ENCODE assay signal across 1 cellular context in genomic region chr2:135059577-135059976, GRCh38.
TF ChIP-seq lines count a peak whose summit lies in the region.

No MANE protein-coding gene starts in this region.

TF ChIP-seq in GM12878, 131 proteins besides CTCF, POLR2A, EP300 and RAD21:
- no peak for TF ChIP-seq E4F1 (IDR thresholded peaks at IDR 0.05; ENCODE audit: borderline replicate concordance, partially characterized antibody)
- no peak for TF ChIP-seq TCF7 (IDR thresholded peaks at IDR 0.05; ENCODE audit: borderline replicate concordance)
- no peak for TF ChIP-seq NR2C1 (IDR thresholded peaks at IDR 0.05)
- no peak for TF ChIP-seq CBX5 (IDR thresholded peaks at IDR 0.05; ENCODE audit: low read depth)
- no peak for TF ChIP-seq CBX3 (IDR thresholded peaks at IDR 0.05; ENCODE audit: borderline replicate concordance, low read depth)
- TF ChIP-seq SPI1 (IDR thresholded peaks at IDR 0.05; ENCODE audit: borderline replicate concordance, insufficient read depth, low read depth, low read length) = no peak
- TF ChIP-seq CHD1 (IDR thresholded peaks at IDR 0.05; ENCODE audit: low read depth, low read length) = no peak
- TF ChIP-seq ZBTB40 (IDR thresholded peaks at IDR 0.05; ENCODE audit: borderline replicate concordance) = no peak
- TF ChIP-seq BCLAF1 (IDR thresholded peaks at IDR 0.05) = no peak
- TF ChIP-seq USF1 (IDR thresholded peaks at IDR 0.05; ENCODE audit: borderline replicate concordance, extremely low read length, insufficient read depth, low read depth, low read length) = no peak
- TF ChIP-seq STAT1 (conservative IDR thresholded peaks at IDR 0.05) = no peak
- TF ChIP-seq IKZF2 (IDR thresholded peaks at IDR 0.05) = no peak
- no peak for TF ChIP-seq RB1 (IDR thresholded peaks at IDR 0.05; ENCODE audit: borderline replicate concordance)
- TF ChIP-seq WRNIP1 (IDR thresholded peaks at IDR 0.05; ENCODE audit: borderline replicate concordance, low read depth, low read length) = no peak
